ENCODE assay signal across 9 cellular contexts in the genomic region with DNA sequence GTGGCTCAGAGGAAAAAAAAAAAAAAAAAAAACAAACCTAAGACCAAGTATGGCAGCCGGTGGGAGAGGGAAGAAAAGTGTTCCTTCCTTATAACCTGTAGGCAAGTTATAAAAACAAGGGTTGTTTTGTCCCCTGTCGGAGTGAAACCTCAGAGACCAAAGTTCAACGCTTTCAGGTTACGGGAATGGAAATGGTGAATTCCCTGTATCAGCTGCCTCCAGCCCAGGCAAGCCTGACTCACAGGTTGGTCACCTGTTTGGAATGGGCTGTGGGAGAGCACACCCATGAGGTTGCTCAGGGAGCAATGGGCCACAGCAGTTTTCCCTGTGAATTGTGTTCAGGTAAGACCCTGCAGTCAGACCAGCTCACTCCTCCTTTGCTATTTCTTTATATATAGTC.
A peak's percentile ranks its signal among the peaks of the same experiment; 100 is the strongest.
DNase-seq lines count a peak whose midpoint lies in the region; ATAC-seq, FAIRE-seq and TF ChIP-seq lines count a peak whose summit lies in the region.
"Had no signal": no experiment of that assay in that cellular context is flagged by ENCODE, and none has a peak within 500 bp of the region (broad histone marks: within the 10 kb centered on the region; RNA-seq: fewer than 3 reads in every experiment).

No MANE protein-coding gene starts in this region.

- no peaks in the 10 kb centered on the region for H3K9me3 ChIP-seq in Peyer's patch
- H3K9me3 ChIP-seq: gastrocnemius medialis had no signal

- TF ChIP-seq CTCF in Peyer's patch (IDR thresholded peaks at IDR 0.05) (peak in 3 of 6 experiments; percentile 39 to 70 (median 39)), epithelial cell of esophagus (IDR thresholded peaks at IDR 0.05; ENCODE audit: insufficient read depth, low read depth, low read length, missing control alignments) (peak; percentile 30)

- DNase-seq in H54 (ENCODE audit: insufficient read length, low spot score) (peak; percentile 35), Peyer's patch (peak in 2 of 3 donors; percentile 79 to 88), epithelial cell of esophagus (ENCODE audit: low read depth) (peak; percentile 94), renal cortical epithelial cell (ENCODE audit: low read depth) (peak; percentile 100), NCI-H2029 treated with DMSO at 0.1 percent for 48 hours (lab: John Stamatoyannopoulos, UW) (no peak), left ventricle myocardium superior (no peak)
- DNase-seq: gastrocnemius medialis had no signal

- H3K4me1 ChIP-seq in Peyer's patch = peaks cover 0 to 11% (median 2%) of the 10 kb centered on the region in 4 donors

- H3K36me3 ChIP-seq in Peyer's patch = no peaks in the 10 kb centered on the region
- H3K36me3 ChIP-seq: gastrocnemius medialis had no signal

- H3K27me3 ChIP-seq in Peyer's patch = no peaks in the 10 kb centered on the region
- H3K27me3 ChIP-seq: gastrocnemius medialis had no signal

- TF ChIP-seq POLR2A in H54 (IDR thresholded peaks at IDR 0.05; ENCODE audit: low read depth, low read length) (no peak), Peyer's patch (IDR thresholded peaks at IDR 0.05) (peak; percentile 31 to 50)

- peak overlapping the region in 3 of 4 donors; percentile 62 to 79 (median 63) for H3K27ac ChIP-seq in Peyer's patch
- H3K27ac ChIP-seq: gastrocnemius medialis had no signal

- ATAC-seq in GM19351 (IDR thresholded peaks at IDR 0.05; ENCODE audit: unreplicated experiment) (no peak), left ventricle myocardium superior (no peak), HG03378 (IDR thresholded peaks at IDR 0.05; ENCODE audit: unreplicated experiment) (no peak)

- intact Hi-C loops in left ventricle myocardium superior (cut with micrococcal nuclease) = no loop called here

- H3K4me3 ChIP-seq in Peyer's patch = peak overlapping the region in 2 of 4 donors; percentile 15
- peak overlapping the region; percentile 12 for H3K4me3 ChIP-seq in epithelial cell of esophagus (ENCODE audit: low read length)
- H3K4me3 ChIP-seq: gastrocnemius medialis had no signal

- peak; percentile 90 for FAIRE-seq in H54 (lab: Jason Lieb, UNC)

Comparison
In these comparisons a context has a peak if more than half of its experiments do, and no peak if none do; other contexts are left out.
1. DNase-seq: peak in H54 (single experiment), Peyer's patch (2 of 3), epithelial cell of esophagus (single experiment) and renal cortical epithelial cell (single experiment); none in NCI-H2029 treated with DMSO at 0.1 percent for 48 hours (single experiment) and left ventricle myocardium superior (single experiment).